Comparison of ENCODE assay signal across 15 cellular contexts in genomic region chr3:42139740-42140453, GRCh38. TPM values are rescaled to one million over a fixed set of nuclear protein-coding genes. Genes with fewer than 3 reads are reported as not detected.
DNase-seq lines count a peak whose midpoint lies in the region; ATAC-seq and TF ChIP-seq lines count a peak whose summit lies in the region.
"Had no signal": no experiment of that assay in that cellular context is flagged by ENCODE, and none has a peak within 500 bp of the region (broad histone marks: within the 10 kb centered on the region; RNA-seq: fewer than 3 reads in every experiment).

No MANE protein-coding gene starts in this region.

- no peaks in the 10 kb centered on the region for H3K9me3 ChIP-seq in OCI-LY1 (ENCODE audit: low read length)

- H3K9ac ChIP-seq in OCI-LY1 (ENCODE audit: low read length), result peak overlapping the region; percentile 3; the same call in 1 of the 2 replicates

- H3K4me3 ChIP-seq in OCI-LY1 (ENCODE audit: low read depth, low read length, poor library complexity, severe bottlenecking) (no peak overlapping the region), lower leg skin (ENCODE audit: low read depth, poor library complexity, severe bottlenecking) (no peak overlapping the region)
- H3K4me3 ChIP-seq: GM23338 had no signal

- H3K4me1 ChIP-seq in OCI-LY1 (ENCODE audit: insufficient read depth, low read length, severe bottlenecking), result peaks cover 34% of the 10 kb centered on the region

- TF ChIP-seq POLR2A in lower leg skin (IDR thresholded peaks at IDR 0.05), result no peak

- H3K36me3 ChIP-seq in OCI-LY1 (ENCODE audit: insufficient read depth, low read length), result peaks cover 3% of the 10 kb centered on the region; the same call in 1 of the 2 replicates

- H3K79me2 ChIP-seq in OCI-LY1 (ENCODE audit: insufficient read depth, low read length), result peaks cover 28% of the 10 kb centered on the region

- peaks cover 17% of the 10 kb centered on the region for H3K4me1 Mint-ChIP-seq in central memory CD8-positive, alpha-beta T cell
- H3K4me1 Mint-ChIP-seq in activated T-helper 17 cell treated with anti-CD3 and anti-CD28 coated beads, Interleukin-2, amount 50 U/mL, for 72 hours, result peaks cover 14% of the 10 kb centered on the region

- H3K9me2 ChIP-seq in OCI-LY1 (ENCODE audit: low read depth, low read length), result no peaks in the 10 kb centered on the region

- DNase-seq in Ammon's horn (ENCODE audit: low spot score) (peak; percentile 59), putamen (ENCODE audit: low spot score) (peak; percentile 65), lower leg skin (ENCODE audit: low spot score in 2 of 2) (no peak), NOMO-1 treated with dmso at 0.1 percent for 144 hours (lab: John Stamatoyannopoulos, UW; ENCODE audit: unreplicated experiment) (no peak), NCI-H2029 treated with DMSO at 0.1 percent for 48 hours (lab: John Stamatoyannopoulos, UW) (no peak)
- DNase-seq in central memory CD8-positive, alpha-beta T cell (ENCODE audit: low spot score in 2 of 2), result no peak
- DNase-seq: 8988T; AML-193; CD4-positive, alpha-beta memory T cell; DMS79; H7 had no signal

- TF ChIP-seq CTCF in OCI-LY1 (IDR thresholded peaks at IDR 0.05; ENCODE audit: low read length) (no peak), lower leg skin (IDR thresholded peaks at IDR 0.05) (no peak)

- H3K9me3 Mint-ChIP-seq in central memory CD8-positive, alpha-beta T cell, result no peaks in the 10 kb centered on the region
- H3K9me3 Mint-ChIP-seq in activated T-helper 17 cell treated with anti-CD3 and anti-CD28 coated beads, Interleukin-2, amount 50 U/mL, for 72 hours, result no peaks in the 10 kb centered on the region
- H3K9me3 Mint-ChIP-seq: CD4-positive, alpha-beta memory T cell; GM23338 had no signal

- no peaks in the 10 kb centered on the region for H3K27me3 ChIP-seq in OCI-LY1 (ENCODE audit: insufficient read depth, low read length)

- H3F3A ChIP-seq in OCI-LY1 (ENCODE audit: insufficient read depth, low read length), result no peaks in the 10 kb centered on the region

- WGBS in lower leg skin, 2 donors, result 82 to 86% methylated on average over 15 of the region's 15 CpGs

- no peaks in the 10 kb centered on the region for H4K20me1 ChIP-seq in OCI-LY1 (ENCODE audit: insufficient read depth, low read length)

- peak overlapping the region; percentile 47; the same call in 1 of the 2 replicates for H3K4me2 ChIP-seq in OCI-LY1 (ENCODE audit: low read length)
- H3K4me2 ChIP-seq: GM23338 had no signal

- peak overlapping the region; percentile 56 for H3K27ac ChIP-seq in OCI-LY1 (ENCODE audit: low read depth, low read length, poor library complexity, severe bottlenecking)
- H3K27ac ChIP-seq: C4-2B had no signal

- peaks cover 3% of the 10 kb centered on the region for H3K36me3 Mint-ChIP-seq in central memory CD8-positive, alpha-beta T cell (ENCODE audit: insufficient read depth)
- H3K36me3 Mint-ChIP-seq in activated T-helper 17 cell treated with anti-CD3 and anti-CD28 coated beads, Interleukin-2, amount 50 U/mL, for 72 hours (ENCODE audit: low read depth), result no peaks in the 10 kb centered on the region

- no peaks in the 10 kb centered on the region for H3K27me3 Mint-ChIP-seq in central memory CD8-positive, alpha-beta T cell
- no peaks in the 10 kb centered on the region for H3K27me3 Mint-ChIP-seq in activated T-helper 17 cell treated with anti-CD3 and anti-CD28 coated beads, Interleukin-2, amount 50 U/mL, for 72 hours
- H3K27me3 Mint-ChIP-seq: CD4-positive, alpha-beta memory T cell had no signal

- no peak overlapping the region for H3K4me3 Mint-ChIP-seq in central memory CD8-positive, alpha-beta T cell
- H3K4me3 Mint-ChIP-seq in activated T-helper 17 cell treated with anti-CD3 and anti-CD28 coated beads, Interleukin-2, amount 50 U/mL, for 72 hours, result no peak overlapping the region
- H3K4me3 Mint-ChIP-seq: CD4-positive, alpha-beta memory T cell; GM23338 had no signal

- H3K27ac Mint-ChIP-seq in central memory CD8-positive, alpha-beta T cell (ENCODE audit: low read depth), result peak overlapping the region; percentile 44
- no peak overlapping the region for H3K27ac Mint-ChIP-seq in activated T-helper 17 cell treated with anti-CD3 and anti-CD28 coated beads, Interleukin-2, amount 50 U/mL, for 72 hours

- H2AFZ ChIP-seq in OCI-LY1 (ENCODE audit: low read length), result no peak overlapping the region
- H2AFZ ChIP-seq: GM23338 had no signal

- intact Hi-C loops in lower leg skin (cut with DNase I; ENCODE audit: low total_unique reads), result no loop called here

- no peak for ATAC-seq in central memory CD8-positive, alpha-beta T cell (replicated peaks; ENCODE audit: extremely low read depth, poor library complexity, severe bottlenecking)
- no peak for ATAC-seq in activated T-helper 17 cell treated with anti-CD3 and anti-CD28 coated beads, Interleukin-2, amount 50 U/mL, for 72 hours (replicated peaks)

RNA-seq across cellular contexts. Expression of gene TRAK1, which starts 48.7 kb away (rescaled TPM):
- total RNA-seq in lower leg skin, result 10 to 100 TPM; 69.0 to 96.3 (median 84.9) TPM
- 10 to 100 TPM; 17.4 to 23.8 TPM for total RNA-seq in activated T-helper 17 cell treated with anti-CD3 and anti-CD28 coated beads, Interleukin-2, amount 50 U/mL, for 72 hours

Comparison
In these comparisons a context has a peak if more than half of its experiments do, and no peak if none do; other contexts are left out.
1. DNase-seq: peak in Ammon's horn (single experiment) and putamen (single experiment); none in central memory CD8-positive, alpha-beta T cell (0 of 2), lower leg skin (0 of 2), NOMO-1 treated with dmso at 0.1 percent for 144 hours (single experiment) and NCI-H2029 treated with DMSO at 0.1 percent for 48 hours (single experiment).